1 cellular context compared by ENCODE assay signal in genomic region chr3:48240711-48241491, GRCh38.
TF ChIP-seq lines count a peak whose summit lies in the region.

Gene ZNF589 (plus strand): TSS chr3:48241104. CDS start chr3:48241172, 68 bp downstream.

TF ChIP-seq in HepG2, 621 proteins besides CTCF, POLR2A, EP300 and RAD21 (continued from another document and continues in another):
- TF ChIP-seq, protein P1, sequence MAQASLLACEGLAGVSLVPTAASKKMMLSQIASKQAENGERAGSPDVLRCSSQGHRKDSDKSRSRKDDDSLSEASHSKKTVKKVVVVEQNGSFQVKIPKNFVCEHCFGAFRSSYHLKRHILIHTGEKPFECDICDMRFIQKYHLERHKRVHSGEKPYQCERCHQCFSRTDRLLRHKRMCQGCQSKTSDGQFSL (CRISPR knock-in tag; IDR thresholded peaks at IDR 0.05) = peak; percentile 81
- TF ChIP-seq NFKB2 (CRISPR knock-in tag; IDR thresholded peaks at IDR 0.05; ENCODE audit: borderline replicate concordance) = peak; percentile 65; the same call in 1 of the 2 replicates
- no peak for TF ChIP-seq KLF15 (CRISPR knock-in tag; IDR thresholded peaks at IDR 0.05; ENCODE audit: borderline replicate concordance)
- no peak for TF ChIP-seq ARID3A (IDR thresholded peaks at IDR 0.05; ENCODE audit: low read depth, low read length)
- TF ChIP-seq JUN (CRISPR knock-in tag; IDR thresholded peaks at IDR 0.05) = peak; percentile 60; the same call in 1 of the 2 replicates
- no peak for TF ChIP-seq RARG (CRISPR knock-in tag; IDR thresholded peaks at IDR 0.05; ENCODE audit: low read depth)
- no peak for TF ChIP-seq ZNF652 (CRISPR knock-in tag; IDR thresholded peaks at IDR 0.05; ENCODE audit: borderline replicate concordance, low read depth)
- no peak for TF ChIP-seq MYNN (CRISPR knock-in tag; IDR thresholded peaks at IDR 0.05; ENCODE audit: low read depth)
- TF ChIP-seq NFATC3 (CRISPR knock-in tag; IDR thresholded peaks at IDR 0.05) = no peak
- TF ChIP-seq, protein P2, sequence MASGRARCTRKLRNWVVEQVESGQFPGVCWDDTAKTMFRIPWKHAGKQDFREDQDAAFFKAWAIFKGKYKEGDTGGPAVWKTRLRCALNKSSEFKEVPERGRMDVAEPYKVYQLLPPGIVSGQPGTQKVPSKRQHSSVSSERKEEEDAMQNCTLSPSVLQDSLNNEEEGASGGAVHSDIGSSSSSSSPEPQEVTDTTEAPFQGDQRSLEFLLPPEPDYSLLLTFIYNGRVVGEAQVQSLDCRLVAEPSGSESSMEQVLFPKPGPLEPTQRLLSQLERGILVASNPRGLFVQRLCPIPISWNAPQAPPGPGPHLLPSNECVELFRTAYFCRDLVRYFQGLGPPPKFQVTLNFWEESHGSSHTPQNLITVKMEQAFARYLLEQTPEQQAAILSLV (CRISPR knock-in tag; IDR thresholded peaks at IDR 0.05; ENCODE audit: borderline replicate concordance) = no peak; the same call in 1 of the 2 replicates
- TF ChIP-seq MAFG (CRISPR knock-in tag; IDR thresholded peaks at IDR 0.05) = no peak
- TF ChIP-seq UBTF (CRISPR knock-in tag; IDR thresholded peaks at IDR 0.05) = peak; percentile 96
- no peak for TF ChIP-seq RFXANK (CRISPR knock-in tag; IDR thresholded peaks at IDR 0.05)
- peak; percentile 74; the same call in 1 of the 2 replicates for TF ChIP-seq CBFB (CRISPR knock-in tag; IDR thresholded peaks at IDR 0.05)
- TF ChIP-seq ZSCAN21 (CRISPR knock-in tag; IDR thresholded peaks at IDR 0.05; ENCODE audit: borderline replicate concordance) = peak; percentile 92; the same call in 1 of the 2 replicates
- TF ChIP-seq, protein P3, sequence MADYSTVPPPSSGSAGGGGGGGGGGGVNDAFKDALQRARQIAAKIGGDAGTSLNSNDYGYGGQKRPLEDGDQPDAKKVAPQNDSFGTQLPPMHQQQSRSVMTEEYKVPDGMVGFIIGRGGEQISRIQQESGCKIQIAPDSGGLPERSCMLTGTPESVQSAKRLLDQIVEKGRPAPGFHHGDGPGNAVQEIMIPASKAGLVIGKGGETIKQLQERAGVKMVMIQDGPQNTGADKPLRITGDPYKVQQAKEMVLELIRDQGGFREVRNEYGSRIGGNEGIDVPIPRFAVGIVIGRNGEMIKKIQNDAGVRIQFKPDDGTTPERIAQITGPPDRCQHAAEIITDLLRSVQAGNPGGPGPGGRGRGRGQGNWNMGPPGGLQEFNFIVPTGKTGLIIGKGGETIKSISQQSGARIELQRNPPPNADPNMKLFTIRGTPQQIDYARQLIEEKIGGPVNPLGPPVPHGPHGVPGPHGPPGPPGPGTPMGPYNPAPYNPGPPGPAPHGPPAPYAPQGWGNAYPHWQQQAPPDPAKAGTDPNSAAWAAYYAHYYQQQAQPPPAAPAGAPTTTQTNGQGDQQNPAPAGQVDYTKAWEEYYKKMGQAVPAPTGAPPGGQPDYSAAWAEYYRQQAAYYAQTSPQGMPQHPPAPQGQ (CRISPR knock-in tag; IDR thresholded peaks at IDR 0.05; ENCODE audit: borderline replicate concordance) = no peak
- TF ChIP-seq ZNF768 (CRISPR knock-in tag; IDR thresholded peaks at IDR 0.05) = peak; percentile 73; the same call in 1 of the 2 replicates
- peak; percentile 86; the same call in 1 of the 2 replicates for TF ChIP-seq KMT2B (CRISPR knock-in tag; IDR thresholded peaks at IDR 0.05)
- no peak for TF ChIP-seq ZFP36 (IDR thresholded peaks at IDR 0.05; ENCODE audit: borderline replicate concordance, low read depth, low read length, partially characterized antibody)
- peak; percentile 84 for TF ChIP-seq GATAD1 (CRISPR knock-in tag; IDR thresholded peaks at IDR 0.05)
- TF ChIP-seq RFXAP (CRISPR knock-in tag; IDR thresholded peaks at IDR 0.05; ENCODE audit: borderline replicate concordance) = peak; percentile 79; the same call in 1 of the 2 replicates
- no peak for TF ChIP-seq ZNF326 (CRISPR knock-in tag; IDR thresholded peaks at IDR 0.05; ENCODE audit: borderline replicate concordance)
- TF ChIP-seq PRMT3 (CRISPR knock-in tag; IDR thresholded peaks at IDR 0.05; ENCODE audit: borderline replicate concordance, low read depth) = no peak; the same call in 1 of the 2 replicates
- TF ChIP-seq RFX3 (CRISPR knock-in tag; IDR thresholded peaks at IDR 0.05) = peak; percentile 22; the same call in 1 of the 2 replicates
- 0 out of 2 replicates have a peak, but pooled peaks have one; percentile 53 for TF ChIP-seq CAMTA2 (CRISPR knock-in tag; IDR thresholded peaks at IDR 0.05; ENCODE audit: borderline replicate concordance)
- TF ChIP-seq, protein P4, sequence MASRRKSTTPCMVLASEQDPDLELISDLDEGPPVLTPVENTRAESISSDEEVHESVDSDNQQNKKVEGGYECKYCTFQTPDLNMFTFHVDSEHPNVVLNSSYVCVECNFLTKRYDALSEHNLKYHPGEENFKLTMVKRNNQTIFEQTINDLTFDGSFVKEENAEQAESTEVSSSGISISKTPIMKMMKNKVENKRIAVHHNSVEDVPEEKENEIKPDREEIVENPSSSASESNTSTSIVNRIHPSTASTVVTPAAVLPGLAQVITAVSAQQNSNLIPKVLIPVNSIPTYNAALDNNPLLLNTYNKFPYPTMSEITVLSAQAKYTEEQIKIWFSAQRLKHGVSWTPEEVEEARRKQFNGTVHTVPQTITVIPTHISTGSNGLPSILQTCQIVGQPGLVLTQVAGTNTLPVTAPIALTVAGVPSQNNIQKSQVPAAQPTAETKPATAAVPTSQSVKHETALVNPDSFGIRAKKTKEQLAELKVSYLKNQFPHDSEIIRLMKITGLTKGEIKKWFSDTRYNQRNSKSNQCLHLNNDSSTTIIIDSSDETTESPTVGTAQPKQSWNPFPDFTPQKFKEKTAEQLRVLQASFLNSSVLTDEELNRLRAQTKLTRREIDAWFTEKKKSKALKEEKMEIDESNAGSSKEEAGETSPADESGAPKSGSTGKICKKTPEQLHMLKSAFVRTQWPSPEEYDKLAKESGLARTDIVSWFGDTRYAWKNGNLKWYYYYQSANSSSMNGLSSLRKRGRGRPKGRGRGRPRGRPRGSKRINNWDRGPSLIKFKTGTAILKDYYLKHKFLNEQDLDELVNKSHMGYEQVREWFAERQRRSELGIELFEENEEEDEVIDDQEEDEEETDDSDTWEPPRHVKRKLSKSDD (CRISPR knock-in tag; IDR thresholded peaks at IDR 0.05; ENCODE audit: low read depth) = peak; percentile 87
- TF ChIP-seq MAF1 (CRISPR knock-in tag; IDR thresholded peaks at IDR 0.05; ENCODE audit: borderline replicate concordance) = 0 out of 2 replicates have a peak, but pooled peaks have one; percentile 45
- no peak for TF ChIP-seq ZNF10 (CRISPR knock-in tag; IDR thresholded peaks at IDR 0.05; ENCODE audit: borderline replicate concordance, low read depth)
- TF ChIP-seq CREM (IDR thresholded peaks at IDR 0.05) = peak; percentile 93
- TF ChIP-seq CREM (CRISPR knock-in tag; IDR thresholded peaks at IDR 0.05) = no peak
- no peak; the same call in 1 of the 2 replicates for TF ChIP-seq EED (CRISPR knock-in tag; IDR thresholded peaks at IDR 0.05)
- TF ChIP-seq JUNB (CRISPR knock-in tag; IDR thresholded peaks at IDR 0.05; ENCODE audit: borderline replicate concordance) = no peak
- TF ChIP-seq ZNF737 (CRISPR knock-in tag; IDR thresholded peaks at IDR 0.05; ENCODE audit: borderline replicate concordance) = no peak
- no peak for TF ChIP-seq ZNF484 (CRISPR knock-in tag; IDR thresholded peaks at IDR 0.05; ENCODE audit: borderline replicate concordance, low read depth)
- no peak for TF ChIP-seq ZSCAN30 (CRISPR knock-in tag; IDR thresholded peaks at IDR 0.05)
- TF ChIP-seq ZNF781 (CRISPR knock-in tag; IDR thresholded peaks at IDR 0.05; ENCODE audit: borderline replicate concordance, not compliant biosample characterization) = peak; percentile 60
- TF ChIP-seq ZNF687 (CRISPR knock-in tag; IDR thresholded peaks at IDR 0.05) = peak; percentile 97
- no peak for TF ChIP-seq LRRFIP1 (CRISPR knock-in tag; conservative IDR thresholded peaks at IDR 0.05)
- peak; percentile 41; the same call in 1 of the 2 replicates for TF ChIP-seq REPIN1 (CRISPR knock-in tag; IDR thresholded peaks at IDR 0.05; ENCODE audit: borderline replicate concordance, low read depth)
- 0 out of 2 replicates have a peak, but pooled peaks have one; percentile 23 for TF ChIP-seq SP5 (CRISPR knock-in tag; IDR thresholded peaks at IDR 0.05; ENCODE audit: borderline replicate concordance, low read depth)
- peak; percentile 78 for TF ChIP-seq ZNF883 (CRISPR knock-in tag; IDR thresholded peaks at IDR 0.05; ENCODE audit: not compliant biosample characterization)
- TF ChIP-seq AGO2 (optimal IDR thresholded peaks at IDR 0.05; ENCODE audit: low read depth, low read length) = peak; percentile 48
- TF ChIP-seq PATZ1 (CRISPR knock-in tag; IDR thresholded peaks at IDR 0.05) = peak; percentile 74
